In the genomic region with DNA sequence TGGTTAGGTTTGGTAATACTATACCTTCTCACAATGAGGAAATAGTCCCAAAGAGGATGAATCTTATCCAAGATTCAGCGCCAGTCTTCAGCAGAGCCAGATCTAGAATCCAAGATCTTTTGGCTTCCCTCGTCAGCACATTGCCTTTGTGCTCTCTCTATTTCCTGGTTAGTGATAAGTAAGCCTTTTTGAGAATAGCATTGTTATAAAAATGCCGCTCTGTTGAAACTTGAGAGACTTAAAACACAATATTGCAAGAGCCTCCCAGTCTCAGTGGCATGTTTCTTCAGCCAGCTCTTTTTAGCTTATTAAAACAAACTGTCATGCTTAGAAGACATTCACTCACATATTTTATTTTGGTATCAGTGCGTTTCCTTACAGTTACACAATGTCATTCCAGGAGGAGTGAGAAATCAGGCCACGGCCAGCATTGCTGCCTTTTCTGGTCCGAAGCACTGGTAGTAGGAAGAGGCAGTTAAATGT, we compare ENCODE assay signal across 1 cellular context.
TF ChIP-seq lines count a peak whose summit lies in the region.

No MANE protein-coding gene starts in this region.

TF ChIP-seq in HepG2, 621 proteins besides CTCF, POLR2A, EP300 and RAD21 (continued from another document):
- no peak for TF ChIP-seq ZNF407 (CRISPR knock-in tag; IDR thresholded peaks at IDR 0.05; ENCODE audit: not compliant biosample characterization)
TF ChIP-seq in HepG2: peak in this region for 0.
